1 cellular context compared by ENCODE assay signal in the genomic region with DNA sequence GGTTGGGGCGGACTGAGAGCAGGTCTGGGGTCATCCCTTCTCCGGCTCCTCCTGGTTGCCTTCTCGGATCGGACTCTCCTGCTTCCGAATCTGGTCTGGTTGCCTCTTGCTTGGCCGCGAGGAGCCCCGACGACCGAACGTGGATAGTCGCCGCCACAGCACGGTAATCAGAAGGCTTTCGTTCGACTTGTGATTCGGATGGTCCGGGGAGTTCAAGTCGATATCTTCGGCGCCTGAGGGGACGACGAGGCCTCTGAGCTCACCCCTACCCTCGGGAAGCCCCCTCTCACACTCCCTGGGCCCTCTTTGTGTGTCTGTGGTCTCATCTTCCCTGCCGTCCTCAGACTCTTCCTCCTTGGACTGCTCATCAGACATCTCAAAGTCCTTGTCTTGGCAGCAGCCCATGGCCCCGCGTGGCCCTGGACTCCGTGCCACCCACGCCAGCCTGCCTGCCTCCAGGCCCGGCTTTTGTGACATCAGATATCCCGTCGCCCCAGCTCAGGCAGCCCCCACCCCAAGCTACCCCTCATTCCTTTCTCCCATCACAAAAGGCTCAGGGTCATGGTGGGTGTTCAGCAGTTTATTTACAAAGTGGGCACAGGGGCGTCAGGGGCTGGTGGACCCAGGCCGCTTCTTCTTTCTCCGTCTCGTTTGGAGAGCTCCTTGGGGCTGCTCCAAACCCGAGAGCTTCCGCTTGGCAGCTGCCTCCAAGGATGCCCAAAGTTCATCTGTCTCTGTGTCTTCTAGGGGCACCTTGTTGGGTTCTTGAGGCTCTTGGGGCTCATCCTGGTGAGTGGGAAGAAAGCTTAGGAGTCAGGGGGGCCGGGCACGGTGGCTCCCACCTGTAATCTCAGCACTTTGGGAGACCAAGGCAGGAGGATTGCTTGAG.
TF ChIP-seq lines count a peak whose summit lies in the region.

A gene (minus strand): TSS at position 496 of the 889 bp plus-strand sequence.

TF ChIP-seq in K562, 482 proteins besides CTCF, POLR2A, EP300 and RAD21 (continued from another document):
- TF ChIP-seq, protein P1, sequence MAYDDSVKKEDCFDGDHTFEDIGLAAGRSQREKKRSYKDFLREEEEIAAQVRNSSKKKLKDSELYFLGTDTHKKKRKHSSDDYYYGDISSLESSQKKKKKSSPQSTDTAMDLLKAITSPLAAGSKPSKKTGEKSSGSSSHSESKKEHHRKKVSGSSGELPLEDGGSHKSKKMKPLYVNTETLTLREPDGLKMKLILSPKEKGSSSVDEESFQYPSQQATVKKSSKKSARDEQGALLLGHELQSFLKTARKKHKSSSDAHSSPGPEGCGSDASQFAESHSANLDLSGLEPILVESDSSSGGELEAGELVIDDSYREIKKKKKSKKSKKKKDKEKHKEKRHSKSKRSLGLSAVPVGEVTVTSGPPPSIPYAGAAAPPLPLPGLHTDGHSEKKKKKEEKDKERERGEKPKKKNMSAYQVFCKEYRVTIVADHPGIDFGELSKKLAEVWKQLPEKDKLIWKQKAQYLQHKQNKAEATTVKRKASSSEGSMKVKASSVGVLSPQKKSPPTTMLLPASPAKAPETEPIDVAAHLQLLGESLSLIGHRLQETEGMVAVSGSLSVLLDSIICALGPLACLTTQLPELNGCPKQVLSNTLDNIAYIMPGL (CRISPR knock-in tag; IDR thresholded peaks at IDR 0.05), result no peak
- TF ChIP-seq MED1 (CRISPR knock-in tag; IDR thresholded peaks at IDR 0.05; ENCODE audit: borderline replicate concordance) (no peak), FOSL1 (tag; conservative IDR thresholded peaks at IDR 0.05) (0 out of 2 replicates have a peak, but pooled peaks have one; percentile 12), RBBP5 (IDR thresholded peaks at IDR 0.05; ENCODE audit: borderline replicate concordance, insufficient read depth, low read length, poor library complexity, severe bottlenecking) (peak; percentile 69), NFIC (IDR thresholded peaks at IDR 0.05) (peak; percentile 30; the same call in 1 of the 2 replicates), CHD1 (IDR thresholded peaks at IDR 0.05; ENCODE audit: low read length) (no peak), SUPT5H (IDR thresholded peaks at IDR 0.05) (peak; percentile 12; the same call in 1 of the 2 replicates), XRCC5 (IDR thresholded peaks at IDR 0.05; ENCODE audit: low read depth, low read length) (0 out of 2 replicates have a peak, but pooled peaks have one; percentile 26), TCF3 (CRISPR knock-in tag; IDR thresholded peaks at IDR 0.05) (0 out of 2 replicates have a peak, but pooled peaks have one; percentile 3), SAP30 (IDR thresholded peaks at IDR 0.05; ENCODE audit: borderline replicate concordance, insufficient read depth, low read depth, low read length, poor library complexity, severe bottlenecking) (peak; percentile 49), NR3C1 (CRISPR knock-in tag; IDR thresholded peaks at IDR 0.05) (no peak), PHF8 (IDR thresholded peaks at IDR 0.05; ENCODE audit: borderline replicate concordance, low read length) (peak; percentile 68; the same call in 1 of the 2 replicates), L3MBTL2 (IDR thresholded peaks at IDR 0.05) (peak; percentile 50; the same call in 1 of the 2 replicates), DNMT1 (IDR thresholded peaks at IDR 0.05) (no peak), DIDO1 (tag; IDR thresholded peaks at IDR 0.05; ENCODE audit: low read depth) (no peak), NFE2L1 (tag; IDR thresholded peaks at IDR 0.05; ENCODE audit: borderline replicate concordance, low read depth) (no peak), EGR1 (conservative IDR thresholded peaks at IDR 0.05) (peak; percentile 38; the same call in 1 of the 2 replicates), DMBX1 (CRISPR knock-in tag; IDR thresholded peaks at IDR 0.05; ENCODE audit: borderline replicate concordance) (no peak), EP400 (IDR thresholded peaks at IDR 0.05) (no peak)
- TF ChIP-seq, protein P2, sequence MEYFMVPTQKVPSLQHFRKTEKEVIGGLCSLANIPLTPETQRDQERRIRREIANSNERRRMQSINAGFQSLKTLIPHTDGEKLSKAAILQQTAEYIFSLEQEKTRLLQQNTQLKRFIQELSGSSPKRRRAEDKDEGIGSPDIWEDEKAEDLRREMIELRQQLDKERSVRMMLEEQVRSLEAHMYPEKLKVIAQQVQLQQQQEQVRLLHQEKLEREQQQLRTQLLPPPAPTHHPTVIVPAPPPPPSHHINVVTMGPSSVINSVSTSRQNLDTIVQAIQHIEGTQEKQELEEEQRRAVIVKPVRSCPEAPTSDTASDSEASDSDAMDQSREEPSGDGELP (CRISPR knock-in tag; IDR thresholded peaks at IDR 0.05; ENCODE audit: borderline replicate concordance), result peak; percentile 33; the same call in 1 of the 2 replicates
- TF ChIP-seq, protein P3, sequence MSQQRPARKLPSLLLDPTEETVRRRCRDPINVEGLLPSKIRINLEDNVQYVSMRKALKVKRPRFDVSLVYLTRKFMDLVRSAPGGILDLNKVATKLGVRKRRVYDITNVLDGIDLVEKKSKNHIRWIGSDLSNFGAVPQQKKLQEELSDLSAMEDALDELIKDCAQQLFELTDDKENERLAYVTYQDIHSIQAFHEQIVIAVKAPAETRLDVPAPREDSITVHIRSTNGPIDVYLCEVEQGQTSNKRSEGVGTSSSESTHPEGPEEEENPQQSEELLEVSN (IDR thresholded peaks at IDR 0.05; ENCODE audit: borderline replicate concordance in 1 of 2, extremely low read depth in 1 of 2, insufficient read depth in 1 of 2, insufficient read length in 1 of 2, low read depth in 1 of 2, low read length in 1 of 2, poor library complexity in 1 of 2, severe bottlenecking in 1 of 2), result peak in 1 of 2 experiments; percentile 32
- TF ChIP-seq, protein P4, sequence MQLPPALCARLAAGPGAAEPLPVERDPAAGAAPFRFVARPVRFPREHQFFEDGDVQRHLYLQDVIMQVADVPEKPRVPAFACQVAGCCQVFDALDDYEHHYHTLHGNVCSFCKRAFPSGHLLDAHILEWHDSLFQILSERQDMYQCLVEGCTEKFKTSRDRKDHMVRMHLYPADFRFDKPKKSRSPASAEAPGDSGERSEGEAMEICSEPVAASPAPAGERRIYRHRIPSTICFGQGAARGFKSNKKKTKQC (CRISPR knock-in tag; IDR thresholded peaks at IDR 0.05), result 0 out of 2 replicates have a peak, but pooled peaks have one; percentile 6
- TF ChIP-seq, protein P5, sequence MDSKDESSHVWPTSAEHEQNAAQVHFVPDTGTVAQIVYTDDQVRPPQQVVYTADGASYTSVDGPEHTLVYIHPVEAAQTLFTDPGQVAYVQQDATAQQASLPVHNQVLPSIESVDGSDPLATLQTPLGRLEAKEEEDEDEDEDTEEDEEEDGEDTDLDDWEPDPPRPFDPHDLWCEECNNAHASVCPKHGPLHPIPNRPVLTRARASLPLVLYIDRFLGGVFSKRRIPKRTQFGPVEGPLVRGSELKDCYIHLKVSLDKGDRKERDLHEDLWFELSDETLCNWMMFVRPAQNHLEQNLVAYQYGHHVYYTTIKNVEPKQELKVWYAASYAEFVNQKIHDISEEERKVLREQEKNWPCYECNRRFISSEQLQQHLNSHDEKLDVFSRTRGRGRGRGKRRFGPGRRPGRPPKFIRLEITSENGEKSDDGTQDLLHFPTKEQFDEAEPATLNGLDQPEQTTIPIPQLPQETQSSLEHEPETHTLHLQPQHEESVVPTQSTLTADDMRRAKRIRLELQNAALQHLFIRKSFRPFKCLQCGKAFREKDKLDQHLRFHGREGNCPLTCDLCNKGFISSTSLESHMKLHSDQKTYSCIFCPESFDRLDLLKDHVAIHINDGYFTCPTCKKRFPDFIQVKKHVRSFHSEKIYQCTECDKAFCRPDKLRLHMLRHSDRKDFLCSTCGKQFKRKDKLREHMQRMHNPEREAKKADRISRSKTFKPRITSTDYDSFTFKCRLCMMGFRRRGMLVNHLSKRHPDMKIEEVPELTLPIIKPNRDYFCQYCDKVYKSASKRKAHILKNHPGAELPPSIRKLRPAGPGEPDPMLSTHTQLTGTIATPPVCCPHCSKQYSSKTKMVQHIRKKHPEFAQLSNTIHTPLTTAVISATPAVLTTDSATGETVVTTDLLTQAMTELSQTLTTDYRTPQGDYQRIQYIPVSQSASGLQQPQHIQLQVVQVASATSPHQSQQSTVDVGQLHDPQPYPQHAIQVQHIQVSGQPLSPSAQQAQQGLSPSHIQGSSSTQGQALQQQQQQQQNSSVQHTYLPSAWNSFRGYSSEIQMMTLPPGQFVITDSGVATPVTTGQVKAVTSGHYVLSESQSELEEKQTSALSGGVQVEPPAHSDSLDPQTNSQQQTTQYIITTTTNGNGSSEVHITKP (IDR thresholded peaks at IDR 0.05; ENCODE audit: partially characterized antibody), result peak; percentile 47
- TF ChIP-seq, protein P6, sequence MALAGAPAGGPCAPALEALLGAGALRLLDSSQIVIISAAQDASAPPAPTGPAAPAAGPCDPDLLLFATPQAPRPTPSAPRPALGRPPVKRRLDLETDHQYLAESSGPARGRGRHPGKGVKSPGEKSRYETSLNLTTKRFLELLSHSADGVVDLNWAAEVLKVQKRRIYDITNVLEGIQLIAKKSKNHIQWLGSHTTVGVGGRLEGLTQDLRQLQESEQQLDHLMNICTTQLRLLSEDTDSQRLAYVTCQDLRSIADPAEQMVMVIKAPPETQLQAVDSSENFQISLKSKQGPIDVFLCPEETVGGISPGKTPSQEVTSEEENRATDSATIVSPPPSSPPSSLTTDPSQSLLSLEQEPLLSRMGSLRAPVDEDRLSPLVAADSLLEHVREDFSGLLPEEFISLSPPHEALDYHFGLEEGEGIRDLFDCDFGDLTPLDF (CRISPR knock-in tag; IDR thresholded peaks at IDR 0.05), result peak; percentile 45; the same call in 1 of the 2 replicates
- TF ChIP-seq, protein P7, sequence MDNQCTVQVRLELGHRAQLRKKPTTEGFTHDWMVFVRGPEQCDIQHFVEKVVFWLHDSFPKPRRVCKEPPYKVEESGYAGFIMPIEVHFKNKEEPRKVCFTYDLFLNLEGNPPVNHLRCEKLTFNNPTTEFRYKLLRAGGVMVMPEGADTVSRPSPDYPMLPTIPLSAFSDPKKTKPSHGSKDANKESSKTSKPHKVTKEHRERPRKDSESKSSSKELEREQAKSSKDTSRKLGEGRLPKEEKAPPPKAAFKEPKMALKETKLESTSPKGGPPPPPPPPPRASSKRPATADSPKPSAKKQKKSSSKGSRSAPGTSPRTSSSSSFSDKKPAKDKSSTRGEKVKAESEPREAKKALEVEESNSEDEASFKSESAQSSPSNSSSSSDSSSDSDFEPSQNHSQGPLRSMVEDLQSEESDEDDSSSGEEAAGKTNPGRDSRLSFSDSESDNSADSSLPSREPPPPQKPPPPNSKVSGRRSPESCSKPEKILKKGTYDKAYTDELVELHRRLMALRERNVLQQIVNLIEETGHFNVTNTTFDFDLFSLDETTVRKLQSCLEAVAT (IDR thresholded peaks at IDR 0.05), result 0 out of 4 replicates have a peak, but pooled peaks of 1 of the 2 experiments have one; percentile 16
